Comparison of ENCODE assay signal across 1 cellular context in the genomic region with DNA sequence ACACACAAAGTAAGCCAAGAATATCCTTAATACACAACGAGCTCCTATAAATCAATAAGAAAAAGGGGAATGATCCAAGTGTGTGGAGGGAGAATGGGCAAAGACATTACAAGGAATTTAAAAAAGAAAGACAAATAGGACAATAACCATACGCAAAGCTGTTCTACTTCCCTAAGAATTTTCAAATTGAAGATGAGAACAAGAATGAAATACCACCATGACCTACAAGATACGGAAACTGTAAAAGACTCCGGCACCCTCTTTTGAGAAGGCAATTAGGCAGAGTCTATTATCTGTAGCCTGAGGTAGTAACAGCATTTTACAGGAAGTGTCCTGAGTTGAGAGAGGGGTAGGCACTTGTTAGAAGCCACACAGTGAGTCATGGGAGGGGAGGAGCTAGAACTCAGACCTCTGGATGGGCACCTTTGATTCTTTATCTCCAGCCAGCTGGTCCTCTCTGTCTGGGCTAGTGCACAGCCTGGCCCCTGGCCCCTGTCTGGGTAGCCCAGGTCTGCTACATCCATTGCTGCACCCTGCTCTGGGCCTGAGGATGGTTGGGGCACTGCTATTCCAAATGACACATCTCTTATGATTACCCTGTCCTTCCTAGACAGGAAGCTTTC.
TF ChIP-seq lines count a peak whose summit lies in the region.

No MANE protein-coding gene starts in this region.

TF ChIP-seq in K562, 482 proteins besides CTCF, POLR2A, EP300 and RAD21:
- TF ChIP-seq FOSL1 (tag; conservative IDR thresholded peaks at IDR 0.05) (peak; percentile 54), FOXJ2 (tag; IDR thresholded peaks at IDR 0.05) (no peak), ZFX (CRISPR knock-in tag; IDR thresholded peaks at IDR 0.05) (no peak)
- TF ChIP-seq, protein P1, sequence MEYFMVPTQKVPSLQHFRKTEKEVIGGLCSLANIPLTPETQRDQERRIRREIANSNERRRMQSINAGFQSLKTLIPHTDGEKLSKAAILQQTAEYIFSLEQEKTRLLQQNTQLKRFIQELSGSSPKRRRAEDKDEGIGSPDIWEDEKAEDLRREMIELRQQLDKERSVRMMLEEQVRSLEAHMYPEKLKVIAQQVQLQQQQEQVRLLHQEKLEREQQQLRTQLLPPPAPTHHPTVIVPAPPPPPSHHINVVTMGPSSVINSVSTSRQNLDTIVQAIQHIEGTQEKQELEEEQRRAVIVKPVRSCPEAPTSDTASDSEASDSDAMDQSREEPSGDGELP (CRISPR knock-in tag; IDR thresholded peaks at IDR 0.05; ENCODE audit: borderline replicate concordance): peak; percentile 41; the same call in 1 of the 2 replicates
- TF ChIP-seq, protein P2, sequence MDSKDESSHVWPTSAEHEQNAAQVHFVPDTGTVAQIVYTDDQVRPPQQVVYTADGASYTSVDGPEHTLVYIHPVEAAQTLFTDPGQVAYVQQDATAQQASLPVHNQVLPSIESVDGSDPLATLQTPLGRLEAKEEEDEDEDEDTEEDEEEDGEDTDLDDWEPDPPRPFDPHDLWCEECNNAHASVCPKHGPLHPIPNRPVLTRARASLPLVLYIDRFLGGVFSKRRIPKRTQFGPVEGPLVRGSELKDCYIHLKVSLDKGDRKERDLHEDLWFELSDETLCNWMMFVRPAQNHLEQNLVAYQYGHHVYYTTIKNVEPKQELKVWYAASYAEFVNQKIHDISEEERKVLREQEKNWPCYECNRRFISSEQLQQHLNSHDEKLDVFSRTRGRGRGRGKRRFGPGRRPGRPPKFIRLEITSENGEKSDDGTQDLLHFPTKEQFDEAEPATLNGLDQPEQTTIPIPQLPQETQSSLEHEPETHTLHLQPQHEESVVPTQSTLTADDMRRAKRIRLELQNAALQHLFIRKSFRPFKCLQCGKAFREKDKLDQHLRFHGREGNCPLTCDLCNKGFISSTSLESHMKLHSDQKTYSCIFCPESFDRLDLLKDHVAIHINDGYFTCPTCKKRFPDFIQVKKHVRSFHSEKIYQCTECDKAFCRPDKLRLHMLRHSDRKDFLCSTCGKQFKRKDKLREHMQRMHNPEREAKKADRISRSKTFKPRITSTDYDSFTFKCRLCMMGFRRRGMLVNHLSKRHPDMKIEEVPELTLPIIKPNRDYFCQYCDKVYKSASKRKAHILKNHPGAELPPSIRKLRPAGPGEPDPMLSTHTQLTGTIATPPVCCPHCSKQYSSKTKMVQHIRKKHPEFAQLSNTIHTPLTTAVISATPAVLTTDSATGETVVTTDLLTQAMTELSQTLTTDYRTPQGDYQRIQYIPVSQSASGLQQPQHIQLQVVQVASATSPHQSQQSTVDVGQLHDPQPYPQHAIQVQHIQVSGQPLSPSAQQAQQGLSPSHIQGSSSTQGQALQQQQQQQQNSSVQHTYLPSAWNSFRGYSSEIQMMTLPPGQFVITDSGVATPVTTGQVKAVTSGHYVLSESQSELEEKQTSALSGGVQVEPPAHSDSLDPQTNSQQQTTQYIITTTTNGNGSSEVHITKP (IDR thresholded peaks at IDR 0.05; ENCODE audit: partially characterized antibody): peak; percentile 91
